In genomic region chr5:54285573-54286124, GRCh38 we compare ENCODE assay signal across 1 cellular context.
TF ChIP-seq lines count a peak whose summit lies in the region.

No MANE protein-coding gene starts in this region.

TF ChIP-seq in WTC11, 78 proteins besides CTCF, POLR2A, EP300 and RAD21 (continued from another document):
- no peak for TF ChIP-seq ELF4 (CRISPR knock-in tag; IDR thresholded peaks at IDR 0.05; ENCODE audit: low read depth)
TF ChIP-seq in WTC11: peak in this region for 0.
